ENCODE assay signal across 9 cellular contexts in genomic region chr4:126223784-126224407, GRCh38.
A peak's percentile ranks its signal among the peaks of the same experiment; 100 is the strongest.
DNase-seq lines count a peak whose midpoint lies in the region; ATAC-seq and TF ChIP-seq lines count a peak whose summit lies in the region.
"Had no signal": no experiment of that assay in that cellular context is flagged by ENCODE, and none has a peak within 500 bp of the region (broad histone marks: within the 10 kb centered on the region; RNA-seq: fewer than 3 reads in every experiment).

No MANE protein-coding gene starts in this region.

- H3K27ac ChIP-seq in heart left ventricle = no peak overlapping the region
- H3K27ac ChIP-seq in right atrium auricular region = no peak overlapping the region
- H3K27ac ChIP-seq in foreskin keratinocyte = no peak overlapping the region
- no peak overlapping the region for H3K27ac ChIP-seq in CD4-positive, alpha-beta T cell (ENCODE audit: low read depth, low read length)

- no peak for TF ChIP-seq POLR2A in heart left ventricle (IDR thresholded peaks at IDR 0.05)

- H3K4me1 Mint-ChIP-seq in type B pancreatic cell (ENCODE audit: unreplicated experiment) = peaks cover 6% of the 10 kb centered on the region
- no peaks in the 10 kb centered on the region for H3K4me1 Mint-ChIP-seq in CD4-positive, alpha-beta T cell (ENCODE audit: low read depth)
- H3K4me1 Mint-ChIP-seq in activated naive CD4-positive, alpha-beta T cell treated with anti-CD3 and anti-CD28 coated beads for 36 hours (ENCODE audit: low read depth) = no peaks in the 10 kb centered on the region
- H3K4me1 Mint-ChIP-seq: stimulated activated memory B cell treated with anti-CD40 and anti-IgM and Interleukin-4, amounts not matched to agents 10 μg/mL and 1 μg/mL and 100 μg/mL, for 72 hours had no signal

- H3K27me3 Mint-ChIP-seq in type B pancreatic cell = no peaks in the 10 kb centered on the region
- H3K27me3 Mint-ChIP-seq in CD4-positive, alpha-beta T cell = no peaks in the 10 kb centered on the region
- no peaks in the 10 kb centered on the region for H3K27me3 Mint-ChIP-seq in activated naive CD4-positive, alpha-beta T cell treated with anti-CD3 and anti-CD28 coated beads for 36 hours (ENCODE audit: low read depth)
- H3K27me3 Mint-ChIP-seq: stimulated activated memory B cell treated with anti-CD40 and anti-IgM and Interleukin-4, amounts not matched to agents 10 μg/mL and 1 μg/mL and 100 μg/mL, for 72 hours had no signal

- CTCF ChIA-PET in CD4-positive, alpha-beta T cell (lab: Charles Lee) = no interaction called here
- CTCF ChIA-PET in activated naive CD4-positive, alpha-beta T cell treated with anti-CD3 and anti-CD28 coated beads for 36 hours (lab: Charles Lee) = interaction anchor here (0.6 kb wide), 1 partner anchor 69 kb away, joined by 3 read pairs; no protein-coding TSS in a partner anchor

- no peaks in the 10 kb centered on the region for H3K9me3 Mint-ChIP-seq in type B pancreatic cell
- H3K9me3 Mint-ChIP-seq in CD4-positive, alpha-beta T cell = peaks cover 8% of the 10 kb centered on the region
- no peaks in the 10 kb centered on the region for H3K9me3 Mint-ChIP-seq in activated naive CD4-positive, alpha-beta T cell treated with anti-CD3 and anti-CD28 coated beads for 36 hours

- H3K9me3 ChIP-seq in heart left ventricle = no peaks in the 10 kb centered on the region
- H3K9me3 ChIP-seq in right atrium auricular region = no peaks in the 10 kb centered on the region
- no peaks in the 10 kb centered on the region for H3K9me3 ChIP-seq in CD4-positive, alpha-beta T cell (ENCODE audit: control insufficient read depth, low read length)

- no peaks in the 10 kb centered on the region for H3K36me3 Mint-ChIP-seq in type B pancreatic cell
- no peaks in the 10 kb centered on the region for H3K36me3 Mint-ChIP-seq in CD4-positive, alpha-beta T cell (ENCODE audit: low read depth)
- H3K36me3 Mint-ChIP-seq in activated naive CD4-positive, alpha-beta T cell treated with anti-CD3 and anti-CD28 coated beads for 36 hours (ENCODE audit: low read depth) = no peaks in the 10 kb centered on the region
- H3K36me3 Mint-ChIP-seq: stimulated activated memory B cell treated with anti-CD40 and anti-IgM and Interleukin-4, amounts not matched to agents 10 μg/mL and 1 μg/mL and 100 μg/mL, for 72 hours had no signal

- no peaks in the 10 kb centered on the region for H3K27me3 ChIP-seq in heart left ventricle
- no peaks in the 10 kb centered on the region for H3K27me3 ChIP-seq in right atrium auricular region
- H3K27me3 ChIP-seq in foreskin keratinocyte = no peaks in the 10 kb centered on the region
- H3K27me3 ChIP-seq in CD4-positive, alpha-beta T cell (ENCODE audit: control insufficient read depth, insufficient read depth, low read length) = no peaks in the 10 kb centered on the region

- DNase-seq in heart left ventricle (no peak), right atrium auricular region (ENCODE audit: low spot score) (no peak), RKO (ENCODE audit: low spot score) (peak; percentile 31), foreskin keratinocyte (no peak), type B pancreatic cell (ENCODE audit: extremely low spot score, unreplicated experiment) (no peak)
- DNase-seq in CD4-positive, alpha-beta T cell = no peak
- DNase-seq in activated naive CD4-positive, alpha-beta T cell treated with anti-CD3 and anti-CD28 coated beads for 36 hours = no peak

- POLR2A ChIA-PET in CD4-positive, alpha-beta T cell (lab: Charles Lee) = no interaction called here

- 57 to 85% (median 80%) methylated on average over 2 of the region's 2 CpGs for WGBS in heart left ventricle, 4 donors

- ATAC-seq in heart left ventricle (no peak), foreskin keratinocyte (no peak), GM19328 (IDR thresholded peaks at IDR 0.05; ENCODE audit: unreplicated experiment) (no peak)
- no peak for ATAC-seq in CD4-positive, alpha-beta T cell (ENCODE audit: poor library complexity)
- ATAC-seq: stimulated activated memory B cell treated with anti-CD40 and anti-IgM and Interleukin-4, amounts not matched to agents 10 μg/mL and 1 μg/mL and 100 μg/mL, for 72 hours had no signal

- intact Hi-C loops in heart left ventricle (cut with DNase I) = loop anchor here in 4 of 10 donors (10.0 kb wide), 3 partner anchors 181 to 1171 kb away; no protein-coding TSS in a partner anchor
- intact Hi-C loops in CD4-positive, alpha-beta T cell (cut with DNase I, micrococcal nuclease) = loop anchor here in 1 of 2 experiments (5.0 kb wide), 1 partner anchor 418 kb away; no protein-coding TSS in a partner anchor
- intact Hi-C loops in activated naive CD4-positive, alpha-beta T cell treated with anti-CD3 and anti-CD28 coated beads for 36 hours (cut with micrococcal nuclease) = no loop called here

- H3K4me1 ChIP-seq in heart left ventricle (peaks cover 0 to 5% (median 0%) of the 10 kb centered on the region in 12 donors), right atrium auricular region (no peaks in the 10 kb centered on the region), foreskin keratinocyte (no peaks in the 10 kb centered on the region)

- H3K36me3 ChIP-seq in heart left ventricle (no peaks in the 10 kb centered on the region), right atrium auricular region (no peaks in the 10 kb centered on the region)

- H3K4me3 Mint-ChIP-seq in type B pancreatic cell = no peak overlapping the region
- no peak overlapping the region for H3K4me3 Mint-ChIP-seq in CD4-positive, alpha-beta T cell
- no peak overlapping the region for H3K4me3 Mint-ChIP-seq in activated naive CD4-positive, alpha-beta T cell treated with anti-CD3 and anti-CD28 coated beads for 36 hours
- H3K4me3 Mint-ChIP-seq: stimulated activated memory B cell treated with anti-CD40 and anti-IgM and Interleukin-4, amounts not matched to agents 10 μg/mL and 1 μg/mL and 100 μg/mL, for 72 hours had no signal

- H3K4me3 ChIP-seq in heart left ventricle (no peak overlapping the region), right atrium auricular region (no peak overlapping the region)

- no peak overlapping the region for H3K27ac Mint-ChIP-seq in type B pancreatic cell
- no peak overlapping the region for H3K27ac Mint-ChIP-seq in CD4-positive, alpha-beta T cell
- no peak overlapping the region for H3K27ac Mint-ChIP-seq in activated naive CD4-positive, alpha-beta T cell treated with anti-CD3 and anti-CD28 coated beads for 36 hours
- H3K27ac Mint-ChIP-seq: stimulated activated memory B cell treated with anti-CD40 and anti-IgM and Interleukin-4, amounts not matched to agents 10 μg/mL and 1 μg/mL and 100 μg/mL, for 72 hours had no signal

- TF ChIP-seq CTCF in heart left ventricle (IDR thresholded peaks at IDR 0.05) = peak; percentile 33 to 65 (median 50)
- peak in 1 of 2 donors; percentile 65 for TF ChIP-seq CTCF in right atrium auricular region (IDR thresholded peaks at IDR 0.05)
- peak; percentile 57 for TF ChIP-seq CTCF in foreskin keratinocyte (conservative IDR thresholded peaks at IDR 0.05)
- TF ChIP-seq CTCF in type B pancreatic cell (conservative IDR thresholded peaks at IDR 0.05) = peak; percentile 81
- no peak for TF ChIP-seq CTCF in CD4-positive, alpha-beta T cell (IDR thresholded peaks at IDR 0.05)
